9 cellular contexts compared by ENCODE assay signal in genomic region chr5:137622850-137623249, GRCh38.
DNase-seq lines count a peak whose midpoint lies in the region; ATAC-seq and TF ChIP-seq lines count a peak whose summit lies in the region.
"Had no signal": no experiment of that assay in that cellular context is flagged by ENCODE, and none has a peak within 500 bp of the region (broad histone marks: within the 10 kb centered on the region; RNA-seq: fewer than 3 reads in every experiment).

No MANE protein-coding gene starts in this region.

- POLR2A ChIA-PET in IMR-90 (lab: Charles Lee; ENCODE audit: unreplicated experiment) = no interaction called here

- no peak overlapping the region for H2BK15ac ChIP-seq in IMR-90 (ENCODE audit: low read depth, low read length)

- H3K4me3 ChIP-seq in IMR-90 (ENCODE audit: insufficient read depth, low read depth, low read length) (no peak overlapping the region), astrocyte of the spinal cord (ENCODE audit: low read depth, low read length) (no peak overlapping the region)

- no peaks in the 10 kb centered on the region for H3K27me3 Mint-ChIP-seq in type B pancreatic cell
- H3K27me3 Mint-ChIP-seq: effector memory CD8-positive, alpha-beta T cell had no signal

- DNase-seq in IMR-90 (no peak), astrocyte of the spinal cord (ENCODE audit: low read depth, low spot score) (peak; percentile 20), left kidney (ENCODE audit: low read depth, low spot score) (peak; percentile 21), type B pancreatic cell (ENCODE audit: extremely low spot score, unreplicated experiment) (peak; percentile 34), DMS 273 treated with DMSO at 0.1 percent for 48 hours (lab: John Stamatoyannopoulos, UW) (no peak), NCI-H146 (lab: John Stamatoyannopoulos, UW) (no peak)
- DNase-seq: effector memory CD8-positive, alpha-beta T cell had no signal

- TF ChIP-seq CTCF in IMR-90 (conservative IDR thresholded peaks at IDR 0.05; ENCODE audit: low read depth, low read length) = no peak
- TF ChIP-seq CTCF in astrocyte of the spinal cord (IDR thresholded peaks at IDR 0.05; ENCODE audit: low read depth, low read length) = no peak
- TF ChIP-seq CTCF in type B pancreatic cell (conservative IDR thresholded peaks at IDR 0.05) = no peak

- no peak overlapping the region for H4K91ac ChIP-seq in IMR-90 (ENCODE audit: insufficient read depth, low read depth, low read length)

- no peak for TF ChIP-seq RAD21 in IMR-90 (IDR thresholded peaks at IDR 0.05; ENCODE audit: low read length)

- no peak overlapping the region for H3K56ac ChIP-seq in IMR-90 (ENCODE audit: extremely low read depth, insufficient read depth, low read length)

- no peak overlapping the region for H2AK9ac ChIP-seq in IMR-90 (replicated peaks; ENCODE audit: low read depth, low read length, poor library complexity)

- dilution Hi-C loops in IMR-90 (cut with HindIII; ENCODE audit: low sequenced_read_pairs, unreplicated experiment) = no loop called here

- no CpG with 5 or more reads among the region's 5 CpGs for WGBS in IMR-90 (ENCODE audit: extremely low coverage in 2 of 2, insufficient read length in 1 of 2), 2 experiments

- no peaks in the 10 kb centered on the region for H3K36me3 Mint-ChIP-seq in type B pancreatic cell

- no peak overlapping the region for H3K23ac ChIP-seq in IMR-90 (ENCODE audit: low read depth, low read length)

- no peak overlapping the region for H4K5ac ChIP-seq in IMR-90 (ENCODE audit: low read depth, low read length)

- H3K9ac ChIP-seq in IMR-90 (ENCODE audit: low read depth, low read length) = no peak overlapping the region

- H4K8ac ChIP-seq in IMR-90 (ENCODE audit: low read depth in 2 of 2, low read length in 2 of 2) = no peak overlapping the region

- no peak overlapping the region for H3K18ac ChIP-seq in IMR-90 (ENCODE audit: low read depth, low read length)

- H3K27ac ChIP-seq in IMR-90 (ENCODE audit: insufficient read depth, low read length) = no peak overlapping the region

- H3K4ac ChIP-seq in IMR-90 (ENCODE audit: low read depth, low read length) = no peak overlapping the region

- H3K79me1 ChIP-seq in IMR-90 (ENCODE audit: low read depth in 1 of 2, low read length in 2 of 2) = no peaks in the 10 kb centered on the region

- H3K36me3 ChIP-seq in IMR-90 (ENCODE audit: control insufficient read depth, insufficient read depth, low read length) = no peaks in the 10 kb centered on the region

- H3K9me1 ChIP-seq in IMR-90 (ENCODE audit: insufficient read depth, low read length) = peaks cover 4% of the 10 kb centered on the region; the same call in 1 of the 2 replicates

- H2BK120ac ChIP-seq in IMR-90 (ENCODE audit: low read depth, low read length) = no peak overlapping the region

- peaks cover 4% of the 10 kb centered on the region for H3K4me1 ChIP-seq in IMR-90 (ENCODE audit: control insufficient read depth, insufficient read depth, low read length)

- no peak for TF ChIP-seq POLR2A in IMR-90 (IDR thresholded peaks at IDR 0.05; ENCODE audit: low read depth, low read length)

- BruUV-seq in IMR-90 (replicated peaks; lab: Mats Ljungman, UMichigan) = no TSS peak

- no peaks in the 10 kb centered on the region for H3K9me3 Mint-ChIP-seq in type B pancreatic cell
- H3K9me3 Mint-ChIP-seq: effector memory CD8-positive, alpha-beta T cell had no signal

- intact Hi-C loops in IMR-90 (cut with micrococcal nuclease) = no loop called here

- H4K20me1 ChIP-seq in IMR-90 (ENCODE audit: insufficient read depth, low read length) = no peaks in the 10 kb centered on the region

- peak overlapping the region; percentile 80 for H3K27ac Mint-ChIP-seq in type B pancreatic cell
- H3K27ac Mint-ChIP-seq: effector memory CD8-positive, alpha-beta T cell had no signal

- CTCF ChIA-PET in IMR-90 (lab: Yijun Ruan, JAX) = no interaction called here

- no peak overlapping the region for H3K4me3 Mint-ChIP-seq in type B pancreatic cell
- H3K4me3 Mint-ChIP-seq: effector memory CD8-positive, alpha-beta T cell had no signal

- no peaks in the 10 kb centered on the region for H3K9me3 ChIP-seq in IMR-90 (ENCODE audit: control insufficient read depth, insufficient read depth, low read length)

- H3K27me3 ChIP-seq in IMR-90 (ENCODE audit: control insufficient read depth, insufficient read depth, low read length) = no peaks in the 10 kb centered on the region

- H3K4me2 ChIP-seq in IMR-90 (ENCODE audit: low read depth, low read length) = no peak overlapping the region

- H2BK20ac ChIP-seq in IMR-90 (ENCODE audit: low read depth, low read length) = no peak overlapping the region

- no peak overlapping the region for H2AFZ ChIP-seq in IMR-90 (replicated peaks; ENCODE audit: low read length, poor library complexity)

- H2BK5ac ChIP-seq in IMR-90 (ENCODE audit: low read depth, low read length, poor library complexity, severe bottlenecking) = no peak overlapping the region

- in situ Hi-C loops in IMR-90 (cut with MboI; ENCODE audit: low sequenced_read_pairs) = no loop called here
- in situ Hi-C loops in astrocyte of the spinal cord (cut with HindIII; ENCODE audit: low sequenced_read_pairs) = no loop called here

- H3K4me1 Mint-ChIP-seq in type B pancreatic cell (ENCODE audit: unreplicated experiment) = peaks cover 4% of the 10 kb centered on the region

- H3K14ac ChIP-seq in IMR-90 (replicated peaks; ENCODE audit: low read depth, low read length) = no peak overlapping the region

- no peak for ATAC-seq in IMR-90 (ENCODE audit: low read depth)
- ATAC-seq in HG03565 (IDR thresholded peaks at IDR 0.05; ENCODE audit: unreplicated experiment) = no peak
- ATAC-seq in HG03045 (IDR thresholded peaks at IDR 0.05; ENCODE audit: unreplicated experiment) = no peak
- ATAC-seq: effector memory CD8-positive, alpha-beta T cell had no signal

- no peak overlapping the region for H2AK5ac ChIP-seq in IMR-90 (ENCODE audit: low read depth, low read length)

TF ChIP-seq in IMR-90, 13 proteins besides CTCF, POLR2A, EP300 and RAD21:
- TF ChIP-seq CEBPB (IDR thresholded peaks at IDR 0.05; ENCODE audit: low read depth, low read length) (no peak), MAFK (IDR thresholded peaks at IDR 0.05; ENCODE audit: low read depth, low read length) (no peak), USF2 (IDR thresholded peaks at IDR 0.05; ENCODE audit: low read depth, low read length) (peak; percentile 20; the same call in 1 of the 2 replicates)

Comparison
In these comparisons a context has a peak if more than half of its experiments do, and no peak if none do; other contexts are left out.
1. DNase-seq: peak in astrocyte of the spinal cord (single experiment), left kidney (single experiment) and type B pancreatic cell (single experiment); none in IMR-90 (single experiment), DMS 273 treated with DMSO at 0.1 percent for 48 hours (single experiment) and NCI-H146 (single experiment).